10 cellular contexts compared by ENCODE assay signal in genomic region chr7:1026721-1027151, GRCh38.
A peak's percentile ranks its signal among the peaks of the same experiment; 100 is the strongest.
DNase-seq lines count a peak whose midpoint lies in the region; ATAC-seq and TF ChIP-seq lines count a peak whose summit lies in the region.
"Had no signal": no experiment of that assay in that cellular context is flagged by ENCODE, and none has a peak within 500 bp of the region (broad histone marks: within the 10 kb centered on the region; RNA-seq: fewer than 3 reads in every experiment).

No MANE protein-coding gene starts in this region.

- H3K27me3 ChIP-seq in WERI-Rb-1 (ENCODE audit: insufficient read depth, low read depth, severe bottlenecking): no peaks in the 10 kb centered on the region
- H3K27me3 ChIP-seq: brain microvascular endothelial cell had no signal

- no peak for DNase-seq in stimulated activated naive CD8-positive, alpha-beta T cell treated with anti-CD3 and anti-CD28 coated beads, Interleukin-15, Interleukin-2, amounts not matched to agents 100 U/mL and 50 U/mL, for 24 hours
- DNase-seq in WERI-Rb-1 (no peak), iPS-NIHi11 (ENCODE audit: low spot score) (peak; percentile 10), NCI-H2107 (lab: John Stamatoyannopoulos, UW) (no peak), NCI-H1436 treated with DMSO at 0.1 percent for 48 hours (lab: John Stamatoyannopoulos, UW) (no peak), SIG-M5 treated with dmso at 0.1 percent for 504 hours (lab: John Stamatoyannopoulos, UW; ENCODE audit: unreplicated experiment) (no peak)

- peaks cover 45% of the 10 kb centered on the region for H3K4me1 Mint-ChIP-seq in stimulated activated naive CD8-positive, alpha-beta T cell treated with anti-CD3 and anti-CD28 coated beads, Interleukin-15, Interleukin-2, amounts not matched to agents 100 ng/mL and 50 ng/mL, for 24 hours (ENCODE audit: low read depth)

- H3K27ac ChIP-seq in WERI-Rb-1: no peak overlapping the region
- H3K27ac ChIP-seq: brain microvascular endothelial cell had no signal

- no peaks in the 10 kb centered on the region for H3K27me3 Mint-ChIP-seq in stimulated activated naive CD8-positive, alpha-beta T cell treated with anti-CD3 and anti-CD28 coated beads, Interleukin-15, Interleukin-2, amounts not matched to agents 100 ng/mL and 50 ng/mL, for 24 hours

- peak overlapping the region; percentile 74 for H3K4me3 Mint-ChIP-seq in stimulated activated naive CD8-positive, alpha-beta T cell treated with anti-CD3 and anti-CD28 coated beads, Interleukin-15, Interleukin-2, amounts not matched to agents 100 ng/mL and 50 ng/mL, for 24 hours

- H3K36me3 Mint-ChIP-seq in stimulated activated naive CD8-positive, alpha-beta T cell treated with anti-CD3 and anti-CD28 coated beads, Interleukin-15, Interleukin-2, amounts not matched to agents 100 ng/mL and 50 ng/mL, for 24 hours (ENCODE audit: low read depth): peaks cover 14% of the 10 kb centered on the region

- H3K4me3 ChIP-seq in WERI-Rb-1 (ENCODE audit: low read depth, low read length): peak overlapping the region; percentile 65; the same call in 1 of the 2 replicates
- H3K4me3 ChIP-seq: mucosa of descending colon had no signal

- H3K9me3 Mint-ChIP-seq in stimulated activated naive CD8-positive, alpha-beta T cell treated with anti-CD3 and anti-CD28 coated beads, Interleukin-15, Interleukin-2, amounts not matched to agents 100 ng/mL and 50 ng/mL, for 24 hours: no peaks in the 10 kb centered on the region

- no peak overlapping the region for H3K27ac Mint-ChIP-seq in stimulated activated naive CD8-positive, alpha-beta T cell treated with anti-CD3 and anti-CD28 coated beads, Interleukin-15, Interleukin-2, amounts not matched to agents 100 ng/mL and 50 ng/mL, for 24 hours

- no peak for ATAC-seq in stimulated activated naive CD8-positive, alpha-beta T cell treated with anti-CD3 and anti-CD28 coated beads, Interleukin-15, Interleukin-2, amounts not matched to agents 100 U/mL and 50 U/mL, for 24 hours
- ATAC-seq in HG02623 (IDR thresholded peaks at IDR 0.05; ENCODE audit: unreplicated experiment): no peak
- ATAC-seq: mucosa of descending colon had no signal

- no peaks in the 10 kb centered on the region for H3K9me3 ChIP-seq in WERI-Rb-1 (ENCODE audit: severe bottlenecking)
- H3K9me3 ChIP-seq: mucosa of descending colon had no signal

- no peak for TF ChIP-seq CTCF in WERI-Rb-1 (IDR thresholded peaks at IDR 0.05; ENCODE audit: low read depth, low read length)

- H3K36me3 ChIP-seq in WERI-Rb-1: peaks cover 30% of the 10 kb centered on the region
- H3K36me3 ChIP-seq: brain microvascular endothelial cell had no signal
